3 cellular contexts compared by ENCODE assay signal in the genomic region with DNA sequence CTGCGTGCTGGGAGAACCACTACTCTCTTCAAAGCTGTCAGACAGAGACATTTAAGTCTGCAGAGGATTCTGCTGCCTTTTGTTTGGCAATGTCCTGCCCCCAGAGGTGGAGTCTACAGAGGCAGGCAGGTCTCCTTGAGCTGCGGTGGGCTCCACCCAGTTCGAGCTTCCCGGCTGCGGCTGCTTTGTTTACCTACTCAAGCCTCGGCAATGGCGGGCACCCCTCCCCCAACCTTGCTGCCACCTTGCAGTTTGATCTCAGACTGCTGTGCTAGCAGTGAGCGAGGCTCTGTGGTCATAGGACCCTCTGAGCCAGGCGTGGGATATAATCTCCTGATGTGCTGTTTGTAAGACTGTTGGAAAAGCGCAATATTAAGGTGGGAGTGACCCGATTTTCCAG. TPM values are rescaled to one million over a fixed set of nuclear protein-coding genes. Genes with fewer than 3 reads are reported as not detected.
"Had no signal": no experiment of that assay in that cellular context is flagged by ENCODE, and none has a peak within 500 bp of the region (broad histone marks: within the 10 kb centered on the region; RNA-seq: fewer than 3 reads in every experiment).

No MANE protein-coding gene starts in this region.

RNA-seq across cellular contexts. Expression of gene GNA14, which starts 39.6 kb away (rescaled TPM):
- total RNA-seq: LHCN-M2, MCF 10A, OCI-LY7 had no signal
